1 cellular context compared by ENCODE assay signal in the genomic region with DNA sequence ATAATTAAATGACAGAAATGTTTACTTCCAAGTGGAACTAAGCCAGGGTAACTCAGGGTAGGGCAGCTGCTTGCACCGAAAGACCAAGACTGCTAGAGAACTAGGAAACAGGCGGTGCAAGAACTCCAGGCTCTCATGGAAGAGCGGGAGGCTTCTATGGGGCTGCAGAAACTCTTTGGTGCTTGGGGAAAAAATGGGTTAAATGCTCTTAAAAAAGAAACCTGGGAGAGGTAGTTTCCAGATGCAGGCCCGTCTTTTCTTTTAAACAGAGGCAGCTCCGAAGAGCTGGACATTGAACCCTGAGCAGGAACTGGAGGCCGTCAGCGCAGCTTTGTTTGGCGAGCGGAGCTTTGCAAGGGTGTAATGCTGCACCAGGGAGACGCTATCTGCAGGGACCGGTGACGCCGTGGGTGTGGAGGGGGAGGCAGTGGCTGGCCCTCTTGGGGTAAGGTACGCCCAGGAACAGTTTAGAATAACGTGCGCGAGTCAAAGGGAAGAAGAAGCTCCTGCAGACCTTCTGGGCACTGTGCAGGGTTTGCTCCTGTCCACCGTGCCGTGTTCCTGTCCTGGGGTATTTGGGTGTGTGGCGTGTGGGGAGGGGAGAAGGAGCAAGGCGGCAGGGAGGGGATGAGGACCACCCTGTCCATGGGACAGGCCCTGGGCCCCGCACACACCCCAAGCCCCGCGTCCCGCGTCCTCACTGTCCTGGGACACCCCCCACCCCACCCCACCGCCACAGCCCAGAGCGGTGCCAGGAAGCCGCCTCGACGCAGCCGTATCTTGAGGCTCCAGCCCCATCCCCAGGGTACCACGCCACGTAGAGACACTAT.
TF ChIP-seq lines count a peak whose summit lies in the region.

No MANE protein-coding gene starts in this region.

TF ChIP-seq in HepG2, 621 proteins besides CTCF, POLR2A, EP300 and RAD21 (continued from another document and continues in another):
- TF ChIP-seq, protein P1, sequence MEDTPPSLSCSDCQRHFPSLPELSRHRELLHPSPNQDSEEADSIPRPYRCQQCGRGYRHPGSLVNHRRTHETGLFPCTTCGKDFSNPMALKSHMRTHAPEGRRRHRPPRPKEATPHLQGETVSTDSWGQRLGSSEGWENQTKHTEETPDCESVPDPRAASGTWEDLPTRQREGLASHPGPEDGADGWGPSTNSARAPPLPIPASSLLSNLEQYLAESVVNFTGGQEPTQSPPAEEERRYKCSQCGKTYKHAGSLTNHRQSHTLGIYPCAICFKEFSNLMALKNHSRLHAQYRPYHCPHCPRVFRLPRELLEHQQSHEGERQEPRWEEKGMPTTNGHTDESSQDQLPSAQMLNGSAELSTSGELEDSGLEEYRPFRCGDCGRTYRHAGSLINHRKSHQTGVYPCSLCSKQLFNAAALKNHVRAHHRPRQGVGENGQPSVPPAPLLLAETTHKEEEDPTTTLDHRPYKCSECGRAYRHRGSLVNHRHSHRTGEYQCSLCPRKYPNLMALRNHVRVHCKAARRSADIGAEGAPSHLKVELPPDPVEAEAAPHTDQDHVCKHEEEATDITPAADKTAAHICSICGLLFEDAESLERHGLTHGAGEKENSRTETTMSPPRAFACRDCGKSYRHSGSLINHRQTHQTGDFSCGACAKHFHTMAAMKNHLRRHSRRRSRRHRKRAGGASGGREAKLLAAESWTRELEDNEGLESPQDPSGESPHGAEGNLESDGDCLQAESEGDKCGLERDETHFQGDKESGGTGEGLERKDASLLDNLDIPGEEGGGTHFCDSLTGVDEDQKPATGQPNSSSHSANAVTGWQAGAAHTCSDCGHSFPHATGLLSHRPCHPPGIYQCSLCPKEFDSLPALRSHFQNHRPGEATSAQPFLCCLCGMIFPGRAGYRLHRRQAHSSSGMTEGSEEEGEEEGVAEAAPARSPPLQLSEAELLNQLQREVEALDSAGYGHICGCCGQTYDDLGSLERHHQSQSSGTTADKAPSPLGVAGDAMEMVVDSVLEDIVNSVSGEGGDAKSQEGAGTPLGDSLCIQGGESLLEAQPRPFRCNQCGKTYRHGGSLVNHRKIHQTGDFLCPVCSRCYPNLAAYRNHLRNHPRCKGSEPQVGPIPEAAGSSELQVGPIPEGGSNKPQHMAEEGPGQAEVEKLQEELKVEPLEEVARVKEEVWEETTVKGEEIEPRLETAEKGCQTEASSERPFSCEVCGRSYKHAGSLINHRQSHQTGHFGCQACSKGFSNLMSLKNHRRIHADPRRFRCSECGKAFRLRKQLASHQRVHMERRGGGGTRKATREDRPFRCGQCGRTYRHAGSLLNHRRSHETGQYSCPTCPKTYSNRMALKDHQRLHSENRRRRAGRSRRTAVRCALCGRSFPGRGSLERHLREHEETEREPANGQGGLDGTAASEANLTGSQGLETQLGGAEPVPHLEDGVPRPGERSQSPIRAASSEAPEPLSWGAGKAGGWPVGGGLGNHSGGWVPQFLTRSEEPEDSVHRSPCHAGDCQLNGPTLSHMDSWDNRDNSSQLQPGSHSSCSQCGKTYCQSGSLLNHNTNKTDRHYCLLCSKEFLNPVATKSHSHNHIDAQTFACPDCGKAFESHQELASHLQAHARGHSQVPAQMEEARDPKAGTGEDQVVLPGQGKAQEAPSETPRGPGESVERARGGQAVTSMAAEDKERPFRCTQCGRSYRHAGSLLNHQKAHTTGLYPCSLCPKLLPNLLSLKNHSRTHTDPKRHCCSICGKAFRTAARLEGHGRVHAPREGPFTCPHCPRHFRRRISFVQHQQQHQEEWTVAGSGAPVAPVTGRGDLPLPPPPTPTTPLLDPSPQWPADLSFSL (CRISPR knock-in tag; IDR thresholded peaks at IDR 0.05), result no peak
- TF ChIP-seq TRIM24 (CRISPR knock-in tag; IDR thresholded peaks at IDR 0.05) (no peak), ARNT2 (CRISPR knock-in tag; IDR thresholded peaks at IDR 0.05; ENCODE audit: low read depth) (no peak), FOXO1 (CRISPR knock-in tag; IDR thresholded peaks at IDR 0.05) (peak; percentile 72), ZNF564 (CRISPR knock-in tag; IDR thresholded peaks at IDR 0.05) (no peak), SMARCE1 (IDR thresholded peaks at IDR 0.05; ENCODE audit: borderline replicate concordance) (no peak), CENPT (CRISPR knock-in tag; IDR thresholded peaks at IDR 0.05; ENCODE audit: low read depth) (no peak), HES4 (CRISPR knock-in tag; IDR thresholded peaks at IDR 0.05; ENCODE audit: borderline replicate concordance) (peak; percentile 47; the same call in 1 of the 2 replicates), TBP (CRISPR knock-in tag; IDR thresholded peaks at IDR 0.05) (no peak), GLI4 (CRISPR knock-in tag; IDR thresholded peaks at IDR 0.05; ENCODE audit: borderline replicate concordance) (no peak), FOXJ3 (CRISPR knock-in tag; IDR thresholded peaks at IDR 0.05; ENCODE audit: borderline replicate concordance) (peak; percentile 29; the same call in 1 of the 2 replicates), MTA3 (CRISPR knock-in tag; IDR thresholded peaks at IDR 0.05) (no peak), ZNF101 (CRISPR knock-in tag; IDR thresholded peaks at IDR 0.05; ENCODE audit: borderline replicate concordance, low read depth) (no peak), HNRNPK (IDR thresholded peaks at IDR 0.05; ENCODE audit: low read depth, low read length, poor library complexity, severe bottlenecking) (no peak), ZNF619 (CRISPR knock-in tag; IDR thresholded peaks at IDR 0.05) (no peak), NFATC3 (CRISPR knock-in tag; IDR thresholded peaks at IDR 0.05) (no peak), ESRRA (CRISPR knock-in tag; IDR thresholded peaks at IDR 0.05; ENCODE audit: low read depth) (no peak), ZBTB7B (CRISPR knock-in tag; IDR thresholded peaks at IDR 0.05) (peak; percentile 34; the same call in 1 of the 2 replicates), ATF7 (IDR thresholded peaks at IDR 0.05) (no peak), ATF7 (CRISPR knock-in tag; IDR thresholded peaks at IDR 0.05) (no peak), RELA (CRISPR knock-in tag; IDR thresholded peaks at IDR 0.05) (no peak), ZEB1 (IDR thresholded peaks at IDR 0.05; ENCODE audit: insufficient replicate concordance, low read depth) (no peak), ZNF430 (CRISPR knock-in tag; IDR thresholded peaks at IDR 0.05) (no peak), YEATS2 (CRISPR knock-in tag; IDR thresholded peaks at IDR 0.05; ENCODE audit: borderline replicate concordance) (0 out of 2 replicates have a peak, but pooled peaks have one; percentile 27)
- TF ChIP-seq, protein P2, sequence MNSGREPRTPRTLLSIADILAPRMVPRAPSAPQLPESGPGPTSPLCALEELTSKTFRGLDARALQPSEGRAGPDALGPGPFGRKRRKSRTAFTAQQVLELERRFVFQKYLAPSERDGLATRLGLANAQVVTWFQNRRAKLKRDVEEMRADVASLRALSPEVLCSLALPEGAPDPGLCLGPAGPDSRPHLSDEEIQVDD (CRISPR knock-in tag; IDR thresholded peaks at IDR 0.05; ENCODE audit: borderline replicate concordance), result no peak
- TF ChIP-seq, protein P3, sequence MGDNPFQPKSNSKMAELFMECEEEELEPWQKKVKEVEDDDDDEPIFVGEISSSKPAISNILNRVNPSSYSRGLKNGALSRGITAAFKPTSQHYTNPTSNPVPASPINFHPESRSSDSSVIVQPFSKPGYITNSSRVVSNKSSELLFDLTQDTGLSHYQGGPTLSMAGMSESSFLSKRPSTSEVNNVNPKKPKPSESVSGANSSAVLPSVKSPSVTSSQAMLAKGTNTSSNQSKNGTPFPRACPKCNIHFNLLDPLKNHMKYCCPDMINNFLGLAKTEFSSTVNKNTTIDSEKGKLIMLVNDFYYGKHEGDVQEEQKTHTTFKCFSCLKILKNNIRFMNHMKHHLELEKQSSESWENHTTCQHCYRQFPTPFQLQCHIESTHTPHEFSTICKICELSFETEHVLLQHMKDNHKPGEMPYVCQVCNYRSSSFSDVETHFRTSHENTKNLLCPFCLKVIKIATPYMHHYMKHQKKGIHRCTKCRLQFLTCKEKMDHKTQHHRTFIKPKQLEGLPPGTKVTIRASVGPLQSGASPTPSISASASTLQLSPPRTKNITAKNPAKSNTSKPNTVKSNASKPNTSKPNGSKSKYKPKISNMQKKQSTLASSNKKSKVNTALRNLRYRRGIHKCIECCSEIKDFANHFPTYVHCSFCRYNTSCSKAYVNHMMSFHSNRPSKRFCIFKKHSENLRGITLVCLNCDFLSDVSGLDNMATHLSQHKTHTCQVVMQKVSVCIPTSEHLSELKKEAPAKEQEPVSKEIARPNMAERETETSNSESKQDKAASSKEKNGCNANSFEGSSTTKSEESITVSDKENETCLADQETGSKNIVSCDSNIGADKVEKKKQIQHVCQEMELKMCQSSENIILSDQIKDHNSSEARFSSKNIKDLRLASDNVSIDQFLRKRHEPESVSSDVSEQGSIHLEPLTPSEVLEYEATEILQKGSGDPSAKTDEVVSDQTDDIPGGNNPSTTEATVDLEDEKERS (CRISPR knock-in tag; IDR thresholded peaks at IDR 0.05), result no peak
- TF ChIP-seq, protein P4, sequence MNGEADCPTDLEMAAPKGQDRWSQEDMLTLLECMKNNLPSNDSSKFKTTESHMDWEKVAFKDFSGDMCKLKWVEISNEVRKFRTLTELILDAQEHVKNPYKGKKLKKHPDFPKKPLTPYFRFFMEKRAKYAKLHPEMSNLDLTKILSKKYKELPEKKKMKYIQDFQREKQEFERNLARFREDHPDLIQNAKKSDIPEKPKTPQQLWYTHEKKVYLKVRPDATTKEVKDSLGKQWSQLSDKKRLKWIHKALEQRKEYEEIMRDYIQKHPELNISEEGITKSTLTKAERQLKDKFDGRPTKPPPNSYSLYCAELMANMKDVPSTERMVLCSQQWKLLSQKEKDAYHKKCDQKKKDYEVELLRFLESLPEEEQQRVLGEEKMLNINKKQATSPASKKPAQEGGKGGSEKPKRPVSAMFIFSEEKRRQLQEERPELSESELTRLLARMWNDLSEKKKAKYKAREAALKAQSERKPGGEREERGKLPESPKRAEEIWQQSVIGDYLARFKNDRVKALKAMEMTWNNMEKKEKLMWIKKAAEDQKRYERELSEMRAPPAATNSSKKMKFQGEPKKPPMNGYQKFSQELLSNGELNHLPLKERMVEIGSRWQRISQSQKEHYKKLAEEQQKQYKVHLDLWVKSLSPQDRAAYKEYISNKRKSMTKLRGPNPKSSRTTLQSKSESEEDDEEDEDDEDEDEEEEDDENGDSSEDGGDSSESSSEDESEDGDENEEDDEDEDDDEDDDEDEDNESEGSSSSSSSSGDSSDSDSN (CRISPR knock-in tag; IDR thresholded peaks at IDR 0.05), result peak; percentile 56; the same call in 1 of the 2 replicates
- TF ChIP-seq, protein P5, sequence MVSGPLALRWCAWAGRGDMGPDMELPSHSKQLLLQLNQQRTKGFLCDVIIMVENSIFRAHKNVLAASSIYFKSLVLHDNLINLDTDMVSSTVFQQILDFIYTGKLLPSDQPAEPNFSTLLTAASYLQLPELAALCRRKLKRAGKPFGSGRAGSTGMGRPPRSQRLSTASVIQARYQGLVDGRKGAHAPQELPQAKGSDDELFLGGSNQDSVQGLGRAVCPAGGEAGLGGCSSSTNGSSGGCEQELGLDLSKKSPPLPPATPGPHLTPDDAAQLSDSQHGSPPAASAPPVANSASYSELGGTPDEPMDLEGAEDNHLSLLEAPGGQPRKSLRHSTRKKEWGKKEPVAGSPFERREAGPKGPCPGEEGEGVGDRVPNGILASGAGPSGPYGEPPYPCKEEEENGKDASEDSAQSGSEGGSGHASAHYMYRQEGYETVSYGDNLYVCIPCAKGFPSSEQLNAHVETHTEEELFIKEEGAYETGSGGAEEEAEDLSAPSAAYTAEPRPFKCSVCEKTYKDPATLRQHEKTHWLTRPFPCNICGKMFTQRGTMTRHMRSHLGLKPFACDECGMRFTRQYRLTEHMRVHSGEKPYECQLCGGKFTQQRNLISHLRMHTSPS (CRISPR knock-in tag; IDR thresholded peaks at IDR 0.05; ENCODE audit: low read depth), result no peak
- TF ChIP-seq, protein P6, sequence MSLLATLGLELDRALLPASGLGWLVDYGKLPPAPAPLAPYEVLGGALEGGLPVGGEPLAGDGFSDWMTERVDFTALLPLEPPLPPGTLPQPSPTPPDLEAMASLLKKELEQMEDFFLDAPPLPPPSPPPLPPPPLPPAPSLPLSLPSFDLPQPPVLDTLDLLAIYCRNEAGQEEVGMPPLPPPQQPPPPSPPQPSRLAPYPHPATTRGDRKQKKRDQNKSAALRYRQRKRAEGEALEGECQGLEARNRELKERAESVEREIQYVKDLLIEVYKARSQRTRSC (CRISPR knock-in tag; IDR thresholded peaks at IDR 0.05; ENCODE audit: low read depth), result no peak
- TF ChIP-seq, protein P7, sequence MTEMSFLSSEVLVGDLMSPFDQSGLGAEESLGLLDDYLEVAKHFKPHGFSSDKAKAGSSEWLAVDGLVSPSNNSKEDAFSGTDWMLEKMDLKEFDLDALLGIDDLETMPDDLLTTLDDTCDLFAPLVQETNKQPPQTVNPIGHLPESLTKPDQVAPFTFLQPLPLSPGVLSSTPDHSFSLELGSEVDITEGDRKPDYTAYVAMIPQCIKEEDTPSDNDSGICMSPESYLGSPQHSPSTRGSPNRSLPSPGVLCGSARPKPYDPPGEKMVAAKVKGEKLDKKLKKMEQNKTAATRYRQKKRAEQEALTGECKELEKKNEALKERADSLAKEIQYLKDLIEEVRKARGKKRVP (CRISPR knock-in tag; IDR thresholded peaks at IDR 0.05), result peak in 1 of 2 experiments; percentile 12; a peak in 1 of 4 replicates
- TF ChIP-seq, protein P8, sequence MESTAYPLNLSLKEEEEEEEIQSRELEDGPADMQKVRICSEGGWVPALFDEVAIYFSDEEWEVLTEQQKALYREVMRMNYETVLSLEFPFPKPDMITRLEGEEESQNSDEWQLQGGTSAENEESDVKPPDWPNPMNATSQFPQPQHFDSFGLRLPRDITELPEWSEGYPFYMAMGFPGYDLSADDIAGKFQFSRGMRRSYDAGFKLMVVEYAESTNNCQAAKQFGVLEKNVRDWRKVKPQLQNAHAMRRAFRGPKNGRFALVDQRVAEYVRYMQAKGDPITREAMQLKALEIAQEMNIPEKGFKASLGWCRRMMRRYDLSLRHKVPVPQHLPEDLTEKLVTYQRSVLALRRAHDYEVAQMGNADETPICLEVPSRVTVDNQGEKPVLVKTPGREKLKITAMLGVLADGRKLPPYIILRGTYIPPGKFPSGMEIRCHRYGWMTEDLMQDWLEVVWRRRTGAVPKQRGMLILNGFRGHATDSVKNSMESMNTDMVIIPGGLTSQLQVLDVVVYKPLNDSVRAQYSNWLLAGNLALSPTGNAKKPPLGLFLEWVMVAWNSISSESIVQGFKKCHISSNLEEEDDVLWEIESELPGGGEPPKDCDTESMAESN (CRISPR knock-in tag; conservative IDR thresholded peaks at IDR 0.05), result 0 out of 2 replicates have a peak, but pooled peaks have one; percentile 21
